8 cellular contexts compared by ENCODE assay signal in genomic region chr4:10482913-10483312, GRCh38.
"Had no signal": no experiment of that assay in that cellular context is flagged by ENCODE, and none has a peak within 500 bp of the region (broad histone marks: within the 10 kb centered on the region; RNA-seq: fewer than 3 reads in every experiment).

No MANE protein-coding gene starts in this region.

- FAIRE-seq: G401.6, GM12878, GM12891, GM12892, GM18507, GM19239 had no signal

- DNase-seq: GDM1, GF-D8 had no signal

- ATAC-seq: GM12878 had no signal

- H3K4me3 ChIP-seq: GM12878 had no signal
